Comparison of ENCODE assay signal across 8 cellular contexts in the genomic region with DNA sequence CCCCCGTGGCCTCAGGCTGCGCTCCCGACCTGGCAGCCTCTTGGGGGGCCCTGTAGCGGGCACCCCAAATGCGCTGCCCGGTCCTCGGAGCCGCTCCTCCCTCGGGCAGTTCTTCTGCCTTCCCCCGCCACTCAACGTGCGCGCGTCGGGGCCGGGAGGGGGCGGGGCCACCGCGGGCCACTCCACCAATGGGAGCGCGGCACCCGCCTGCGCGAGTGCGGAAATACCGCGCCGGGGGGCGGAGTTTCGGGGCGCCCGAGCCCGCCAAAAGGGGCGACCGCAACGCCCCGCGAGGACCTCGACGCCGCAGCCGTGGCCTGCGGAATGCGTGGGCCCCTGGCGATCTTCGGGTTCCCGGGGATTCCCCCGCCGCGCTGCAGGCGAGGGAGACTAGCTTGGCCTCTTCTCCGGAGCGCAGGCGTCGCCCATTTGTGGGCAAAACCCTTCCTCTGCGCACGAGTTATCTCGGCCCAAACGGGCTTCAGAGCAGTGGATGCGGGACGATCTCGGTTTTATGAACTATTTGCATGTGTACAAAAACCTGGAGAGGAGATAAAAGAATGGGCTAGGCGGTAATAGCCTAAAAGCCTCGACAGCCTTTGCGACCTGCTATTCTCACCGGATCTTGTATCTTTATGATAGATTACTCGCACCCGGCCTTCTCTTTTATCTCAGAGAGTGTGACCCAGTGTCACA. TPM values are rescaled to one million over a fixed set of nuclear protein-coding genes. Genes with fewer than 3 reads are reported as not detected.
DNase-seq lines count a peak whose midpoint lies in the region; FAIRE-seq and TF ChIP-seq lines count a peak whose summit lies in the region.

TSS of gene TASOR (minus strand) at position 144 of the 696 bp plus-strand sequence. CDS start 259 bp downstream, outside the sequence.

- no peaks in the 10 kb centered on the region; the same call in 1 of the 2 replicates for H3K4me1 ChIP-seq in H9 (ENCODE audit: insufficient read depth, low read length)
- H3K4me1 ChIP-seq in MM.1S (ENCODE audit: low read length) = peaks cover 18% of the 10 kb centered on the region
- H3K4me1 ChIP-seq in right atrium auricular region = peaks cover 0 to 19% of the 10 kb centered on the region in 2 donors

- peak within 1 kb of the TSS; percentile 98 for H3K18ac ChIP-seq in H9 (ENCODE audit: insufficient read length, low read depth, low read length)

- WGBS in H9 (ENCODE audit: extremely low coverage, insufficient read length, low lambda C conversion rate) = no CpG with 5 or more reads among the region's 68 CpGs

- no peaks in the 10 kb centered on the region for H3K23me2 ChIP-seq in H9 (ENCODE audit: insufficient read length, low read depth, low read length, poor library complexity, severe bottlenecking)

- peak within 1 kb of the TSS; percentile 68 for H4K5ac ChIP-seq in H9 (ENCODE audit: insufficient read length, low read depth, low read length)

- H2AK5ac ChIP-seq in H9 (ENCODE audit: insufficient read length, low read length) = no peak within 1 kb of the TSS

- CTCF ChIA-PET in GM10248 (lab: Yijun Ruan, JAX) = interaction anchor here (1.1 to 1.7 kb wide), 4 partner anchors 29 to 120 kb away, joined by 3 to 7 read pairs (median 4); no protein-coding TSS in a partner anchor

- H3K14ac ChIP-seq in H9 (ENCODE audit: insufficient read depth, low read length) = peak within 1 kb of the TSS; percentile 99

- no peaks in the 10 kb centered on the region for H3K9me2 ChIP-seq in MM.1S (replicated peaks; ENCODE audit: insufficient read depth, low read length)

- TF ChIP-seq CTCF in GM10248 (IDR thresholded peaks at IDR 0.05; ENCODE audit: control extremely low read depth, extremely low read depth, low read depth, missing control alignments) = no peak
- no peak for TF ChIP-seq CTCF in H9 (conservative IDR thresholded peaks at IDR 0.05)
- no peak for TF ChIP-seq CTCF in MM.1S (IDR thresholded peaks at IDR 0.05; ENCODE audit: low read length)
- TF ChIP-seq CTCF in right atrium auricular region (IDR thresholded peaks at IDR 0.05) = no peak

- H2BK120ac ChIP-seq in H9 (ENCODE audit: low read depth, low read length, poor library complexity, severe bottlenecking) = no peak within 1 kb of the TSS

- peak within 1 kb of the TSS; percentile 69 for H3K9ac ChIP-seq in H9 (ENCODE audit: extremely low read depth, insufficient read length, low read length)
- H3K9ac ChIP-seq in MM.1S (ENCODE audit: low read length) = peak within 1 kb of the TSS; percentile 94

- H3K4me3 Mint-ChIP-seq in H9 = peak within 1 kb of the TSS; percentile 90

- H3K4me3 ChIP-seq in MM.1S (ENCODE audit: low read length) (peak within 1 kb of the TSS; percentile 73), right atrium auricular region (peak within 1 kb of the TSS; percentile 85 to 87)

- H3K4ac ChIP-seq in H9 (ENCODE audit: low read depth, low read length) = peak within 1 kb of the TSS; percentile 28; the same call in 1 of the 2 replicates

- peak within 1 kb of the TSS; percentile 31 for H2BK12ac ChIP-seq in H9 (ENCODE audit: insufficient read length, low read depth, low read length)

- H3T11ph ChIP-seq in H9 (ENCODE audit: low read length) = no peak within 1 kb of the TSS

- H3K79me1 ChIP-seq in H9 (ENCODE audit: insufficient read depth, low read depth, low read length, poor library complexity, severe bottlenecking) = no peaks in the 10 kb centered on the region

- peaks cover 48% of the 10 kb centered on the region for H3K27me3 Mint-ChIP-seq in H9 (ENCODE audit: low read depth)

- no peak within 1 kb of the TSS for H2BK5ac ChIP-seq in H9 (ENCODE audit: insufficient read length, low read length)

- H2AFZ ChIP-seq in H9 (ENCODE audit: low read length) (no peak within 1 kb of the TSS), MM.1S (ENCODE audit: low read length) (peak within 1 kb of the TSS; percentile 97)

- H4K91ac ChIP-seq in H9 (ENCODE audit: insufficient read length, low read depth, low read length) = peak within 1 kb of the TSS; percentile 79

- DNase-seq in GM10248 (ENCODE audit: extremely low spot score) (peak; percentile 94), H9 (peak; percentile 77), MM.1S (peak; percentile 92), T-helper 2 cell (peak; percentile 76 to 94 (median 81)), anterior cingulate cortex (lab: John Stamatoyannopoulos, UW) (peak in 55 of 58 donors; percentile 19 to 81 (median 69)), right atrium auricular region (ENCODE audit: low spot score) (peak; percentile 70), putamen (ENCODE audit: low spot score) (peak; percentile 81), urothelium cell line (ENCODE audit: low spot score) (peak; percentile 93)

- peaks cover 36 to 39% of the 10 kb centered on the region in 2 experiments for H3K4me1 Mint-ChIP-seq in H9

- H3K27ac ChIP-seq in H9 (ENCODE audit: insufficient read length, low read depth, low read length) (peak within 1 kb of the TSS; percentile 6), MM.1S (ENCODE audit: low read length) (peak within 1 kb of the TSS; percentile 91), right atrium auricular region (peak within 1 kb of the TSS; percentile 98 to 100)

- H2BK20ac ChIP-seq in H9 (ENCODE audit: low read depth, low read length, poor library complexity, severe bottlenecking) = no peak within 1 kb of the TSS

- H4K8ac ChIP-seq in H9 (replicated peaks; ENCODE audit: insufficient read length, low read depth, low read length) = peak within 1 kb of the TSS; percentile 28

- peak; percentile 69 for FAIRE-seq in urothelium cell line (lab: Jason Lieb, UNC)

- H4K20me1 ChIP-seq in H9 (ENCODE audit: control insufficient read depth, insufficient read depth, insufficient read length) (no peaks in the 10 kb centered on the region), MM.1S (ENCODE audit: insufficient read depth, low read length) (no peaks in the 10 kb centered on the region)

- peaks cover 12% of the 10 kb centered on the region in 2 experiments for H3K9me3 Mint-ChIP-seq in H9

- H3F3A ChIP-seq in MM.1S (ENCODE audit: insufficient read depth, low read length) = 0 out of 2 replicates have a peak, but pooled peaks cover 3% of the 10 kb centered on the region

- peaks cover 5% of the 10 kb centered on the region; the same call in 1 of the 2 replicates for H3K27me3 ChIP-seq in H9 (ENCODE audit: insufficient read depth, low read length)
- no peaks in the 10 kb centered on the region for H3K27me3 ChIP-seq in MM.1S (replicated peaks; ENCODE audit: insufficient read depth, low read length)
- H3K27me3 ChIP-seq in right atrium auricular region = no peaks in the 10 kb centered on the region

- H3K9me3 ChIP-seq in H9 (ENCODE audit: control insufficient read depth, low read depth, low read length) (no peaks in the 10 kb centered on the region), MM.1S (replicated peaks; ENCODE audit: insufficient read depth, low read length) (no peaks in the 10 kb centered on the region), right atrium auricular region (no peaks in the 10 kb centered on the region)

- H3K36me3 ChIP-seq in MM.1S (replicated peaks; ENCODE audit: insufficient read depth, low read length) (no peaks in the 10 kb centered on the region), right atrium auricular region (no peaks in the 10 kb centered on the region)

- H3K56ac ChIP-seq in H9 (ENCODE audit: insufficient read length, low read depth, low read length) = no peak within 1 kb of the TSS

- H3K79me2 ChIP-seq in H9 (ENCODE audit: insufficient read depth, low read length) = no peaks in the 10 kb centered on the region; the same call in 1 of the 2 replicates
- peaks cover 43% of the 10 kb centered on the region for H3K79me2 ChIP-seq in MM.1S (ENCODE audit: low read length)

- H3K4me2 ChIP-seq in H9 (ENCODE audit: insufficient read depth, insufficient read length, low read length) (peak within 1 kb of the TSS; percentile 74), MM.1S (ENCODE audit: low read depth, low read length) (peak within 1 kb of the TSS; percentile 66)

- H3K27ac Mint-ChIP-seq in H9 = peak within 1 kb of the TSS; percentile 88 to 98 (median 98); a peak in 6 of 7 replicates

- H3K23ac ChIP-seq in H9 (ENCODE audit: insufficient read length, low read depth, low read length) = no peak within 1 kb of the TSS

- POLR2A ChIA-PET in GM10248 (lab: Yijun Ruan, JAX) = interaction anchor here (0.6 to 1.5 kb wide), 2 partner anchors 9 to 59 kb away, joined by 3 to 5 read pairs; no protein-coding TSS in a partner anchor

- no peak within 1 kb of the TSS for H2BK15ac ChIP-seq in H9 (ENCODE audit: low read depth, low read length)

- H3K36me3 Mint-ChIP-seq in H9 (ENCODE audit: insufficient read depth in 1 of 3, low read depth in 3 of 3) = peaks cover 15 to 29% (median 20%) of the 10 kb centered on the region in 3 experiments

RNA-seq across cellular contexts. Expression of gene TASOR, which starts in this region (rescaled TPM):
- total RNA-seq in H9 (2021) = 37.2 and 37.6 TPM in 2 replicates
- total RNA-seq in right atrium auricular region = 10 to 100 TPM; 29.1 to 39.5 TPM

Comparison
In these comparisons a context has a peak if more than half of its experiments do, and no peak if none do; other contexts are left out.
1. Peak in every context shown above with its lines: DNase-seq, H3K4me3 ChIP-seq and H3K27ac ChIP-seq.
2. H3K27ac ChIP-seq: peak in every context shown above with its lines; median percentile 99 in right atrium auricular region; 91 in MM.1S; 6 in H9.